ENCODE assay signal across 1 cellular context in the genomic region with DNA sequence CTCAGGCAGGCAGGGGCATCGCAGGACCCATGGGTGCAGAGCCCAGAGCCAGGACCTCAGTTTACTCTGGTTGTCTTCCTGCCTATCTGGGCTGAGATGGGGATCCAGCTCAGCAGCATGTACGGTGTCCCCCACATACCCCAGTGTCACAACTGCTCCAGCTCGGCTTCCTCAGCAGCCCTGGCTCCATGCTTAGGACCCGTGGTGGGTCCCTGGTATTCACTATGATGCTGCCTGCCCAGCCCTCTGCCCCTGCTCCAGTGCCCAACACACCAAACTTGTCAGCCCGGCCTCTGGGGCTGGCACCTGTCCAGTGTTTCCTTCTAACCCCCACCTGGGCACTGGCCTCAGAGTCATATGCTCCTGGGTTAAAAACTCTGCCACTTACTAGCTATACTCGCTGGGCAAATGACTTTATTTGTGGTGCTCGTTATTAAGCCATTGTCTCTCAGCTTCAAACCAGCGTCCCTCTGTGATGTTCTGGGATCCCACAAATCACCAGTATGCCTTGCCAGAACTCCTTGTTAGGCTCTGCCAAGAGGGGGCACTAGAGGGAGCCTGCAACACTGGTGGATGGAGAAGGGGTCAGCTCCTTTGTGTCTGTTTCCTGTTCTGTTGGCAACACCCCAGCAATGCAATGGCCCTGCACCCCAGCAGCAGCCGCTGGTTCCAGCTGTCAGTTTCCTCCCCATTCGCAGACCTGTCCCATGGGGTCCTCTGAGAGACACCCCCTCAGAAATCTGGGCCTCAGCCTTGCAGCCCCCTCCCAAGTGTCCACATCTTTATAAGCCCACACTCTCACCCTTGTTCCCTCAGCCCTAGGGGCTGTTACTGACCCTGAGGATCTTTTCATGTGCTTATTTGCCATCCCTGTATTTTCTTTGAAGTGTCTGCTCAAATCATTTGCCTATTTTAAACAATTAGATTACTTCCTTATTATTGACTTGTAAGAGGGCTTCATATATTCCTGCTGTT.
TF ChIP-seq lines count a peak whose summit lies in the region.

No MANE protein-coding gene starts in this region.

TF ChIP-seq in K562, 482 proteins besides CTCF, POLR2A, EP300 and RAD21 (continued from another document):
- TF ChIP-seq, protein P1, sequence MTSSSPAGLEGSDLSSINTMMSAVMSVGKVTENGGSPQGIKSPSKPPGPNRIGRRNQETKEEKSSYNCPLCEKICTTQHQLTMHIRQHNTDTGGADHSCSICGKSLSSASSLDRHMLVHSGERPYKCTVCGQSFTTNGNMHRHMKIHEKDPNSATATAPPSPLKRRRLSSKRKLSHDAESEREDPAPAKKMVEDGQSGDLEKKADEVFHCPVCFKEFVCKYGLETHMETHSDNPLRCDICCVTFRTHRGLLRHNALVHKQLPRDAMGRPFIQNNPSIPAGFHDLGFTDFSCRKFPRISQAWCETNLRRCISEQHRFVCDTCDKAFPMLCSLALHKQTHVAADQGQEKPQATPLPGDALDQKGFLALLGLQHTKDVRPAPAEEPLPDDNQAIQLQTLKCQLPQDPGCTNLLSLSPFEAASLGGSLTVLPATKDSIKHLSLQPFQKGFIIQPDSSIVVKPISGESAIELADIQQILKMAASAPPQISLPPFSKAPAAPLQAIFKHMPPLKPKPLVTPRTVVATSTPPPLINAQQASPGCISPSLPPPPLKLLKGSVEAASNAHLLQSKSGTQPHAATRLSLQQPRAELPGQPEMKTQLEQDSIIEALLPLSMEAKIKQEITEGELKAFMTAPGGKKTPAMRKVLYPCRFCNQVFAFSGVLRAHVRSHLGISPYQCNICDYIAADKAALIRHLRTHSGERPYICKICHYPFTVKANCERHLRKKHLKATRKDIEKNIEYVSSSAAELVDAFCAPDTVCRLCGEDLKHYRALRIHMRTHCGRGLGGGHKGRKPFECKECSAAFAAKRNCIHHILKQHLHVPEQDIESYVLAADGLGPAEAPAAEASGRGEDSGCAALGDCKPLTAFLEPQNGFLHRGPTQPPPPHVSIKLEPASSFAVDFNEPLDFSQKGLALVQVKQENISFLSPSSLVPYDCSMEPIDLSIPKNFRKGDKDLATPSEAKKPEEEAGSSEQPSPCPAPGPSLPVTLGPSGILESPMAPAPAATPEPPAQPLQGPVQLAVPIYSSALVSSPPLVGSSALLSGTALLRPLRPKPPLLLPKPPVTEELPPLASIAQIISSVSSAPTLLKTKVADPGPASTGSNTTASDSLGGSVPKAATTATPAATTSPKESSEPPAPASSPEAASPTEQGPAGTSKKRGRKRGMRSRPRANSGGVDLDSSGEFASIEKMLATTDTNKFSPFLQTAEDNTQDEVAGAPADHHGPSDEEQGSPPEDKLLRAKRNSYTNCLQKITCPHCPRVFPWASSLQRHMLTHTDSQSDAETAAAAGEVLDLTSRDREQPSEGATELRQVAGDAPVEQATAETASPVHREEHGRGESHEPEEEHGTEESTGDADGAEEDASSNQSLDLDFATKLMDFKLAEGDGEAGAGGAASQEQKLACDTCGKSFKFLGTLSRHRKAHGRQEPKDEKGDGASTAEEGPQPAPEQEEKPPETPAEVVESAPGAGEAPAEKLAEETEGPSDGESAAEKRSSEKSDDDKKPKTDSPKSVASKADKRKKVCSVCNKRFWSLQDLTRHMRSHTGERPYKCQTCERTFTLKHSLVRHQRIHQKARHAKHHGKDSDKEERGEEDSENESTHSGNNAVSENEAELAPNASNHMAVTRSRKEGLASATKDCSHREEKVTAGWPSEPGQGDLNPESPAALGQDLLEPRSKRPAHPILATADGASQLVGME (CRISPR knock-in tag; IDR thresholded peaks at IDR 0.05) = 0 out of 2 replicates have a peak, but pooled peaks have one; percentile 64
- TF ChIP-seq RB1 (IDR thresholded peaks at IDR 0.05; ENCODE audit: low read depth) (0 out of 2 replicates have a peak, but pooled peaks have one; percentile 34), ZNF143 (CRISPR knock-in tag; IDR thresholded peaks at IDR 0.05) (no peak), DPF2 (IDR thresholded peaks at IDR 0.05) (0 out of 2 replicates have a peak, but pooled peaks have one; percentile 11), POLR2AphosphoS5 (IDR thresholded peaks at IDR 0.05; ENCODE audit: control insufficient read depth, insufficient read depth, low read depth, low read length) (no peak), ARID1B (IDR thresholded peaks at IDR 0.05) (0 out of 2 replicates have a peak, but pooled peaks have one; percentile 19), MYC (IDR thresholded peaks at IDR 0.05; ENCODE audit: low read depth, low read length) (0 out of 2 replicates have a peak, but pooled peaks have one; percentile 19), MYC (CRISPR knock-in tag; IDR thresholded peaks at IDR 0.05; ENCODE audit: borderline replicate concordance, low read depth) (no peak), MAFK (IDR thresholded peaks at IDR 0.05; ENCODE audit: low read length) (peak; percentile 17; the same call in 1 of the 2 replicates), CREM (IDR thresholded peaks at IDR 0.05; ENCODE audit: low read depth) (peak; percentile 22; the same call in 1 of the 2 replicates), CTBP1 (IDR thresholded peaks at IDR 0.05; ENCODE audit: borderline replicate concordance) (0 out of 2 replicates have a peak, but pooled peaks have one; percentile 12), RFX7 (CRISPR knock-in tag; IDR thresholded peaks at IDR 0.05) (no peak), JUND (IDR thresholded peaks at IDR 0.05; ENCODE audit: borderline replicate concordance, low read depth, low read length) (peak; percentile 31; the same call in 1 of the 2 replicates), JUND (tag; IDR thresholded peaks at IDR 0.05; ENCODE audit: borderline replicate concordance, low read depth, low read length) (no peak), ZNF324 (CRISPR knock-in tag; IDR thresholded peaks at IDR 0.05) (no peak)
- TF ChIP-seq, protein P2, sequence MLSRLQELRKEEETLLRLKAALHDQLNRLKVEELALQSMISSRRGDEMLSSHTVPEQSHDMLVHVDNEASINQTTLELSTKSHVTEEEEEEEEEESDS (CRISPR knock-in tag; IDR thresholded peaks at IDR 0.05) = no peak
- TF ChIP-seq, protein P3, sequence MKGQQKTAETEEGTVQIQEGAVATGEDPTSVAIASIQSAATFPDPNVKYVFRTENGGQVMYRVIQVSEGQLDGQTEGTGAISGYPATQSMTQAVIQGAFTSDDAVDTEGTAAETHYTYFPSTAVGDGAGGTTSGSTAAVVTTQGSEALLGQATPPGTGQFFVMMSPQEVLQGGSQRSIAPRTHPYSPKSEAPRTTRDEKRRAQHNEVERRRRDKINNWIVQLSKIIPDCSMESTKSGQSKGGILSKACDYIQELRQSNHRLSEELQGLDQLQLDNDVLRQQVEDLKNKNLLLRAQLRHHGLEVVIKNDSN (CRISPR knock-in tag; IDR thresholded peaks at IDR 0.05) = no peak
- TF ChIP-seq, protein P4, sequence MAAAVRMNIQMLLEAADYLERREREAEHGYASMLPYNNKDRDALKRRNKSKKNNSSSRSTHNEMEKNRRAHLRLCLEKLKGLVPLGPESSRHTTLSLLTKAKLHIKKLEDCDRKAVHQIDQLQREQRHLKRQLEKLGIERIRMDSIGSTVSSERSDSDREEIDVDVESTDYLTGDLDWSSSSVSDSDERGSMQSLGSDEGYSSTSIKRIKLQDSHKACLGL (CRISPR knock-in tag; IDR thresholded peaks at IDR 0.05; ENCODE audit: borderline replicate concordance, poor library complexity, severe bottlenecking) = no peak
- TF ChIP-seq, protein P5, sequence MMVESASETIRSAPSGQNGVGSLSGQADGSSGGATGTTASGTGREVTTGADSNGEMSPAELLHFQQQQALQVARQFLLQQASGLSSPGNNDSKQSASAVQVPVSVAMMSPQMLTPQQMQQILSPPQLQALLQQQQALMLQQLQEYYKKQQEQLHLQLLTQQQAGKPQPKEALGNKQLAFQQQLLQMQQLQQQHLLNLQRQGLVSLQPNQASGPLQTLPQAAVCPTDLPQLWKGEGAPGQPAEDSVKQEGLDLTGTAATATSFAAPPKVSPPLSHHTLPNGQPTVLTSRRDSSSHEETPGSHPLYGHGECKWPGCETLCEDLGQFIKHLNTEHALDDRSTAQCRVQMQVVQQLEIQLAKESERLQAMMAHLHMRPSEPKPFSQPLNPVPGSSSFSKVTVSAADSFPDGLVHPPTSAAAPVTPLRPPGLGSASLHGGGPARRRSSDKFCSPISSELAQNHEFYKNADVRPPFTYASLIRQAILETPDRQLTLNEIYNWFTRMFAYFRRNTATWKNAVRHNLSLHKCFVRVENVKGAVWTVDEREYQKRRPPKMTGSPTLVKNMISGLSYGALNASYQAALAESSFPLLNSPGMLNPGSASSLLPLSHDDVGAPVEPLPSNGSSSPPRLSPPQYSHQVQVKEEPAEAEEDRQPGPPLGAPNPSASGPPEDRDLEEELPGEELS (CRISPR knock-in tag; IDR thresholded peaks at IDR 0.05; ENCODE audit: borderline replicate concordance) = no peak
- TF ChIP-seq, protein P6, sequence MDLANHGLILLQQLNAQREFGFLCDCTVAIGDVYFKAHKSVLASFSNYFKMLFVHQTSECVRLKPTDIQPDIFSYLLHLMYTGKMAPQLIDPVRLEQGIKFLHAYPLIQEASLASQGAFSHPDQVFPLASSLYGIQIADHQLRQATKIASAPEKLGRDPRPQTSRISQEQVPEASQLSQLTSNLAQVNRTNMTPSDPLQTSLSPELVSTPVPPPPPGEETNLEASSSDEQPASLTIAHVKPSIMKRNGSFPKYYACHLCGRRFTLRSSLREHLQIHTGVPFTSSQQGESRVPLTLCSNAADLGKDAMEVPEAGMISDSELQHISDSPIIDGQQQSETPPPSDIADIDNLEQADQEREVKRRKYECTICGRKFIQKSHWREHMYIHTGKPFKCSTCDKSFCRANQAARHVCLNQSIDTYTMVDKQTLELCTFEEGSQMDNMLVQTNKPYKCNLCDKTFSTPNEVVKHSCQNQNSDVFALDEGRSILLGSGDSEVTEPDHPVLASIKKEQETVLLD (IDR thresholded peaks at IDR 0.05) = no peak
